ENCODE assay signal across 20 cellular contexts in the genomic region with DNA sequence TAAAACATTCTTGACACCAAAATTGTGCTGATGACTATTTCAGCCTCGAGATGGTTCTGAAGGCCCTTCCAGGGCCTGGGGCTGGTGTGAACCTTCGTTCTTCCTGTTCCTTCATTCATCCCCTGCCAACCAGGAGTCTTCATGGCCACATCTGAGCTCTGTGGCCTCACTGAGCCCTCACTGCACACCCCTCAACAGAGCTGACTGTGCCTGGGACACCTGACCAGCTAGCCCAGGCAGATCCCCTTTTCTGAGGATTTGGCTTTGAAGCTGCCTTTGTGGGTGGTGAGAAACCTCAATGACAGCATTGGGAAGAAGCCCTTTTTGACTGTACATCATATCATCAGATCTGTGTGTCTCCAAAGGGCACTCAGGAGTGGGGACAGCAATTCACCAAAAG.
"Had no signal": no experiment of that assay in that cellular context is flagged by ENCODE, and none has a peak within 500 bp of the region (broad histone marks: within the 10 kb centered on the region; RNA-seq: fewer than 3 reads in every experiment).

No MANE protein-coding gene starts in this region.

- H3K27ac ChIP-seq: left ventricle myocardium inferior, neural progenitor cell, sigmoid colon, thyroid gland had no signal

- H3K9me3 Mint-ChIP-seq: activated T-helper 1 cell treated with anti-CD3 and anti-CD28 coated beads, Interleukin-12 subunit alpha, Interleukin-12 subunit beta, Interleukin-2, Interleukin-4 antibody, amounts not matched to agents 30 ng/mL and 10 ng/mL and 1 ng/mL, durations not matched to agents 14 hours and 24 hours and 36 hours; dendritic cell treated with granulocyte-macrophage colony-stimulating factor and Interleukin-4, amounts not matched to agents 40 ng/mL and 50 ng/mL, for 4 days; mesothelial cell of epicardium; naive thymus-derived CD8-positive, alpha-beta T cell; neural progenitor cell had no signal

- H3K4me3 ChIP-seq: left ventricle myocardium inferior, neural progenitor cell, sigmoid colon, thyroid gland had no signal

- H3K36me3 Mint-ChIP-seq: mesothelial cell of epicardium; naive thymus-derived CD8-positive, alpha-beta T cell; neural progenitor cell had no signal

- H3K9ac ChIP-seq: neural progenitor cell had no signal

- H3K27me3 Mint-ChIP-seq: dendritic cell treated with granulocyte-macrophage colony-stimulating factor and Interleukin-4, amounts not matched to agents 40 ng/mL and 50 ng/mL, for 4 days; progenitor cell of endocrine pancreas had no signal

- ATAC-seq: naive thymus-derived CD8-positive, alpha-beta T cell had no signal

- H3K36me3 ChIP-seq: left ventricle myocardium inferior, neural progenitor cell, sigmoid colon, thyroid gland had no signal

- H3K27ac Mint-ChIP-seq: activated T-helper 1 cell treated with anti-CD3 and anti-CD28 coated beads, Interleukin-12 subunit alpha, Interleukin-12 subunit beta, Interleukin-2, Interleukin-4 antibody, amounts not matched to agents 30 ng/mL and 10 ng/mL and 1 ng/mL, durations not matched to agents 14 hours and 24 hours and 36 hours; dendritic cell treated with granulocyte-macrophage colony-stimulating factor and Interleukin-4, amounts not matched to agents 40 ng/mL and 50 ng/mL, for 4 days; mesothelial cell of epicardium; naive thymus-derived CD8-positive, alpha-beta T cell; neural progenitor cell; progenitor cell of endocrine pancreas had no signal

- H3K4me3 Mint-ChIP-seq: activated T-helper 1 cell treated with anti-CD3 and anti-CD28 coated beads, Interleukin-12 subunit alpha, Interleukin-12 subunit beta, Interleukin-2, Interleukin-4 antibody, amounts not matched to agents 30 ng/mL and 10 ng/mL and 1 ng/mL, durations not matched to agents 14 hours and 24 hours and 36 hours; dendritic cell treated with granulocyte-macrophage colony-stimulating factor and Interleukin-4, amounts not matched to agents 40 ng/mL and 50 ng/mL, for 4 days; mesothelial cell of epicardium; naive thymus-derived CD8-positive, alpha-beta T cell; neural progenitor cell had no signal

- H2AFZ ChIP-seq: neural progenitor cell had no signal

- H3K27me3 ChIP-seq: neural progenitor cell, sigmoid colon, thyroid gland had no signal

- DNase-seq: activated CD4-positive, alpha-beta T cell treated with anti-CD3 and anti-CD28 coated beads, Interleukin-2, amount 50 U/mL, for 48 hours; effector CD8-positive, alpha-beta T cell; erythroblast; foreskin melanocyte; hippocampal formation; left ventricle myocardium inferior; naive thymus-derived CD8-positive, alpha-beta T cell; retina; sigmoid colon; stimulated activated CD4-positive, alpha-beta T cell treated with anti-CD3 and anti-CD28 coated beads, Interleukin-2, amount 100 ng/mL, for 48 hours; stimulated activated CD8-positive, alpha-beta memory T cell treated with anti-CD3 and anti-CD28 coated beads, Interleukin-4, amount 100 ng/mL, for 48 hours; stimulated activated naive CD4-positive, alpha-beta T cell; substantia nigra; T-helper 9 cell; thyroid gland had no signal

- H3K4me1 ChIP-seq: left ventricle myocardium inferior, neural progenitor cell, thyroid gland had no signal

- H3K9me3 ChIP-seq: left ventricle myocardium inferior, sigmoid colon, thyroid gland had no signal

- H3K4me2 ChIP-seq: neural progenitor cell had no signal
